25 cellular contexts compared by ENCODE assay signal in genomic region chr5:88288798-88289197, GRCh38.
"Had no signal": no experiment of that assay in that cellular context is flagged by ENCODE, and none has a peak within 500 bp of the region (broad histone marks: within the 10 kb centered on the region; RNA-seq: fewer than 3 reads in every experiment).

No MANE protein-coding gene starts in this region.

- H3K4me3 Mint-ChIP-seq: naive thymus-derived CD8-positive, alpha-beta T cell; nephron; stimulated activated effector memory CD8-positive, alpha-beta T cell treated with anti-CD3 and anti-CD28 coated beads, Interleukin-12 subunit alpha, Interleukin-12 subunit beta, amount 100 ng/mL, for 72 hours; stimulated activated naive CD8-positive, alpha-beta T cell treated with anti-CD3 and anti-CD28 coated beads, Interleukin-15, Interleukin-2, amounts not matched to agents 100 ng/mL and 50 ng/mL, for 24 hours; type B pancreatic cell had no signal

- H3K4me1 ChIP-seq: lower lobe of right lung, pancreas, prostate gland, sigmoid colon, spleen, suprapubic skin, tibial nerve, uterus had no signal

- H3K27me3 ChIP-seq: hepatocyte, pancreas, sigmoid colon, spleen, suprapubic skin, tibial nerve, uterus had no signal

- H3K4me1 Mint-ChIP-seq: naive thymus-derived CD8-positive, alpha-beta T cell; nephron; stimulated activated effector memory CD8-positive, alpha-beta T cell treated with anti-CD3 and anti-CD28 coated beads, Interleukin-12 subunit alpha, Interleukin-12 subunit beta, amount 100 ng/mL, for 72 hours had no signal

- H3K27me3 Mint-ChIP-seq: naive thymus-derived CD8-positive, alpha-beta T cell; stimulated activated naive CD8-positive, alpha-beta T cell treated with anti-CD3 and anti-CD28 coated beads, Interleukin-15, Interleukin-2, amounts not matched to agents 100 ng/mL and 50 ng/mL, for 24 hours; type B pancreatic cell had no signal

- H3K27ac ChIP-seq: hepatocyte, lower lobe of right lung, pancreas, prostate gland, sigmoid colon, suprapubic skin, thoracic aorta, tibial nerve, uterus had no signal

- H3K27ac Mint-ChIP-seq: naive thymus-derived CD8-positive, alpha-beta T cell; nephron; stimulated activated effector memory CD8-positive, alpha-beta T cell treated with anti-CD3 and anti-CD28 coated beads, Interleukin-12 subunit alpha, Interleukin-12 subunit beta, amount 100 ng/mL, for 72 hours; stimulated activated naive CD8-positive, alpha-beta T cell treated with anti-CD3 and anti-CD28 coated beads, Interleukin-15, Interleukin-2, amounts not matched to agents 100 ng/mL and 50 ng/mL, for 24 hours; type B pancreatic cell had no signal

- H3K9me3 Mint-ChIP-seq: naive thymus-derived CD8-positive, alpha-beta T cell; nephron; stimulated activated effector memory CD8-positive, alpha-beta T cell treated with anti-CD3 and anti-CD28 coated beads, Interleukin-12 subunit alpha, Interleukin-12 subunit beta, amount 100 ng/mL, for 72 hours; stimulated activated naive CD8-positive, alpha-beta T cell treated with anti-CD3 and anti-CD28 coated beads, Interleukin-15, Interleukin-2, amounts not matched to agents 100 ng/mL and 50 ng/mL, for 24 hours; type B pancreatic cell had no signal

- H3K4me3 ChIP-seq: hepatocyte, lower lobe of right lung, pancreas, prostate gland, sigmoid colon, spleen, suprapubic skin, thoracic aorta, tibial nerve, uterus had no signal

- H2AFZ ChIP-seq: hepatocyte had no signal

- ATAC-seq: left ventricle myocardium superior; lower lobe of right lung; naive thymus-derived CD8-positive, alpha-beta T cell; pancreas; right cardiac atrium; stimulated activated effector memory CD8-positive, alpha-beta T cell treated with anti-CD3 and anti-CD28 coated beads, Interleukin-12 subunit alpha, Interleukin-12 subunit beta, amount 100 ng/mL, for 72 hours had no signal

- FAIRE-seq: pancreas, small intestine had no signal

- H3K79me2 ChIP-seq: hepatocyte had no signal

- H3K9me3 ChIP-seq: lower lobe of right lung, pancreas, prostate gland, sigmoid colon, suprapubic skin, thoracic aorta, tibial nerve, uterus had no signal

- DNase-seq: islet precursor cell; left ventricle myocardium superior; lower lobe of right lung; mammary epithelial cell; mesenchymal stem cell; naive thymus-derived CD8-positive, alpha-beta T cell; pancreas; posterior cingulate gyrus; retina; right cardiac atrium; sigmoid colon; small intestine; spleen; stimulated activated CD4-positive, alpha-beta T cell treated with anti-CD3 and anti-CD28 coated beads, Interleukin-4, amount 100 ng/mL, for 24 hours; stimulated activated naive CD4-positive, alpha-beta T cell; uterus had no signal

- H3K4me2 ChIP-seq: hepatocyte had no signal

- H3K36me3 ChIP-seq: lower lobe of right lung, pancreas, prostate gland, thoracic aorta, uterus had no signal
